In genomic region chr4:1345905-1346780, GRCh38 we compare ENCODE assay signal across 8 cellular contexts. TPM values are rescaled to one million over a fixed set of nuclear protein-coding genes. Genes with fewer than 3 reads are reported as not detected.
A peak's percentile ranks its signal among the peaks of the same experiment; 100 is the strongest.
DNase-seq lines count a peak whose midpoint lies in the region; ATAC-seq and TF ChIP-seq lines count a peak whose summit lies in the region.

No MANE protein-coding gene starts in this region.

- peak overlapping the region; percentile 73 for H3K4me3 ChIP-seq in brain microvascular endothelial cell (ENCODE audit: low read depth, low read length)
- peak overlapping the region; percentile 87 to 98 (median 92) for H3K4me3 ChIP-seq in spleen

- peaks cover 14 to 58% (median 29%) of the 10 kb centered on the region in 6 donors for H3K4me1 ChIP-seq in spleen

- H3K27ac ChIP-seq in brain microvascular endothelial cell, result peak overlapping the region; percentile 63
- peak overlapping the region; percentile 96 to 100 (median 98) for H3K27ac ChIP-seq in spleen

- peak overlapping the region; percentile 98 for H3K27ac Mint-ChIP-seq in T-helper 2 cell treated with Interferon-gamma antibody and Interleukin-4, amounts not matched to agents 5 μg/mL and 100 μg/mL, for 36 hours
- H3K27ac Mint-ChIP-seq in immature natural killer cell, result peak overlapping the region; percentile 87 to 97 (median 95)

- TF ChIP-seq CTCF in brain microvascular endothelial cell (IDR thresholded peaks at IDR 0.05; ENCODE audit: low read depth, low read length, missing control alignments) (no peak), spleen (IDR thresholded peaks at IDR 0.05 in 8 of 11, conservative IDR thresholded peaks at IDR 0.05 in 3 of 11) (peak in 2 of 11 experiments; percentile 33 to 43)

- peak overlapping the region; percentile 99 for H3K4me3 Mint-ChIP-seq in T-helper 2 cell treated with Interferon-gamma antibody and Interleukin-4, amounts not matched to agents 5 μg/mL and 100 μg/mL, for 36 hours
- H3K4me3 Mint-ChIP-seq in immature natural killer cell, result peak overlapping the region; percentile 88 to 98 (median 92)

- no peaks in the 10 kb centered on the region for H3K27me3 ChIP-seq in brain microvascular endothelial cell (replicated peaks)
- no peaks in the 10 kb centered on the region for H3K27me3 ChIP-seq in spleen (replicated peaks in 1 of 7)

- intact Hi-C loops in spleen (cut with DNase I; ENCODE audit: low total_unique reads), result loop anchor here (2.0 to 10.0 kb wide), 2 partner anchors 51 to 97 kb away; partner anchors contain the start of gene CTBP1

- DNase-seq in DMS 273 (lab: John Stamatoyannopoulos, UW; ENCODE audit: unreplicated experiment), result peak; percentile 57
- peak; percentile 54 for DNase-seq in HT-29 (ENCODE audit: low spot score)
- DNase-seq in T-helper 2 cell treated with Interferon-gamma antibody and Interleukin-4, amounts not matched to agents 5 μg/mL and 100 μg/mL, for 36 hours (ENCODE audit: low spot score), result peak; percentile 41
- peak; percentile 40 for DNase-seq in brain microvascular endothelial cell
- DNase-seq in immature natural killer cell, result peak; percentile 43 to 55 (median 49)
- peak; percentile 90 for DNase-seq in spleen
- DNase-seq in dedifferentiated amniotic fluid mesenchymal stem cell (ENCODE audit: extremely low spot score), result no peak

- H3K4me1 Mint-ChIP-seq in T-helper 2 cell treated with Interferon-gamma antibody and Interleukin-4, amounts not matched to agents 5 μg/mL and 100 μg/mL, for 36 hours (ENCODE audit: low read depth), result peaks cover 24% of the 10 kb centered on the region
- H3K4me1 Mint-ChIP-seq in immature natural killer cell, result peaks cover 33 to 37% of the 10 kb centered on the region in 2 donors

- WGBS in spleen, 5 donors, result 0 to 1% (median 0%) methylated on average over 62 to 76 of the region's 76 CpGs

- no peak for TF ChIP-seq POLR2A in spleen (IDR thresholded peaks at IDR 0.05)

- in situ Hi-C loops in brain microvascular endothelial cell (cut with HindIII; ENCODE audit: low pct_ligation_motif_present, low sequenced_read_pairs), result no loop called here

- no peaks in the 10 kb centered on the region for H3K27me3 Mint-ChIP-seq in T-helper 2 cell treated with Interferon-gamma antibody and Interleukin-4, amounts not matched to agents 5 μg/mL and 100 μg/mL, for 36 hours (ENCODE audit: low read depth)
- H3K27me3 Mint-ChIP-seq in immature natural killer cell (ENCODE audit: low read depth in 3 of 3), result peaks cover 3 to 15% (median 10%) of the 10 kb centered on the region in 3 donors

- peak; percentile 0 for ATAC-seq in GM19372 (IDR thresholded peaks at IDR 0.05; ENCODE audit: low read depth, unreplicated experiment)

- H3K36me3 ChIP-seq in brain microvascular endothelial cell (replicated peaks), result peaks cover 5% of the 10 kb centered on the region
- H3K36me3 ChIP-seq in spleen, result peaks cover 0 to 27% (median 9%) of the 10 kb centered on the region in 6 donors

- peaks cover 15% of the 10 kb centered on the region for H3K36me3 Mint-ChIP-seq in T-helper 2 cell treated with Interferon-gamma antibody and Interleukin-4, amounts not matched to agents 5 μg/mL and 100 μg/mL, for 36 hours (ENCODE audit: low read depth)
- H3K36me3 Mint-ChIP-seq in immature natural killer cell, result peaks cover 3 to 11% (median 9%) of the 10 kb centered on the region in 3 donors

- no peaks in the 10 kb centered on the region for H3K9me3 Mint-ChIP-seq in T-helper 2 cell treated with Interferon-gamma antibody and Interleukin-4, amounts not matched to agents 5 μg/mL and 100 μg/mL, for 36 hours
- no peaks in the 10 kb centered on the region for H3K9me3 Mint-ChIP-seq in immature natural killer cell

- H3K9me3 ChIP-seq in spleen, result no peaks in the 10 kb centered on the region

RNA-seq across cellular contexts. Expression of gene UVSSA, which starts 0.9 kb away (rescaled TPM):
- 17.9 and 21.7 TPM in 2 replicates for total RNA-seq in HT-29 (2014; rRNA removed; shearing (Covaris generic))
- polyA plus RNA-seq in immature natural killer cell (1 to 10 TPM; 3.2 to 7.0 (median 4.0) TPM), spleen (10 to 100 TPM in 2 of 3 donors, 1 to 10 TPM in 1; 3.0 to 15.5 (median 10.3) TPM)
- total RNA-seq in spleen, result 10 to 100 TPM; 23.9 to 54.0 (median 37.1) TPM

RNA-seq across cellular contexts. Expression of gene MAEA, which starts 56.5 kb away (rescaled TPM):
- 127 and 139 TPM in 2 replicates for total RNA-seq in HT-29 (2014; rRNA removed; shearing (Covaris generic))
- polyA plus RNA-seq in immature natural killer cell (10 to 100 TPM; 60.7 to 76.0 (median 72.9) TPM), spleen (10 to 100 TPM; 46.6 to 76.5 (median 58.8) TPM)
- total RNA-seq in spleen, result 100 to 1,000 TPM in 1 of 7 donors, 10 to 100 TPM in 6; 64.3 to 112 (median 85.6) TPM
